In the genomic region with DNA sequence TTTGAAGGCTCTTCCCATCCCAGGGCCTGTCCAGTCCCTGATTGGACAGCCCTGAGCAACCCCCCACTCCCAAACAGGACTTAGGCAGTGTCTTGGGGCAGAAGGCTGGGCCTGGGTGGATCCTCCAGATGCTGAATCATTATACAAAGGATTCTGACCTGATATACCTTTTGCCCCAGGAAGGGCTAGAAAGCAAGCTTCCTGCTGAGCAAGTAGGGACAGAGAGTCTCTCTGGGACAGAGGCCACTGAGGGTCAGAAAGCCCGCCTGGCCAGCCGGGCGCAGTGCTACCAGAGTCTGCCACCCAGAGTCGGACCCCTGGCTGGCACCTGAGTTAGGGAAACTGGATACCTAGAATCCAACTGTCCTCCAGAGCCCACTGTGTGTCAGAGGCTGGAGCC, we compare ENCODE assay signal across 29 cellular contexts. TPM values are rescaled to one million over a fixed set of nuclear protein-coding genes. Genes with fewer than 3 reads are reported as not detected.
"Had no signal": no experiment of that assay in that cellular context is flagged by ENCODE, and none has a peak within 500 bp of the region (broad histone marks: within the 10 kb centered on the region; RNA-seq: fewer than 3 reads in every experiment).

No MANE protein-coding gene starts in this region.

- H3K27me3 ChIP-seq: hepatocyte, ovary had no signal

- H3K4me3 ChIP-seq: gastrocnemius medialis, hepatocyte, ovary, prostate gland, sigmoid colon, stomach, tibial artery had no signal

- ATAC-seq: activated T-cell treated with anti-CD3 and anti-CD28 coated beads, Interleukin-2, amount 50 U/mL, for 72 hours; gastrocnemius medialis; left cardiac atrium; left ventricle myocardium superior; stimulated activated naive B cell treated with anti-CD40 and anti-IgM and Interleukin-4, amounts not matched to agents 10 μg/mL and 1 μg/mL and 100 μg/mL, for 72 hours had no signal

- H3K27ac ChIP-seq: gastrocnemius medialis, hepatocyte, neutrophil, ovary, prostate gland, sigmoid colon, stomach, tibial artery, VCaP had no signal

- H3K36me3 ChIP-seq: gastrocnemius medialis, neutrophil, ovary, prostate gland, sigmoid colon, stomach, tibial artery had no signal

- H3K9me3 ChIP-seq: gastrocnemius medialis, neutrophil, ovary, prostate gland, sigmoid colon, stomach, tibial artery had no signal

- DNase-seq: activated CD4-positive, alpha-beta T cell treated with anti-CD3 and anti-CD28 coated beads for 4 hours; activated CD4-positive, alpha-beta T cell treated with anti-CD3 and anti-CD28 coated beads, Interleukin-2, amount 50 U/mL, for 4 hours; activated effector memory CD4-positive, alpha-beta T cell treated with Interleukin-2 at 50 U/mL for 16 hours; activated naive CD4-positive, alpha-beta T cell treated with Interleukin-2 at 50 U/mL for 16 hours; activated T-cell treated with anti-CD3 and anti-CD28 coated beads for 4 hours; activated T-cell treated with anti-CD3 and anti-CD28 coated beads, Interleukin-2, amount 50 U/mL, for 72 hours; anterior cingulate cortex; effector CD4-positive, alpha-beta T cell; gastrocnemius medialis; left cardiac atrium; left ventricle myocardium superior; mammary epithelial cell; ovary; retina; sigmoid colon; small intestine; stimulated activated CD4-positive, alpha-beta T cell treated with anti-CD3 and anti-CD28 coated beads, Interleukin-1b, Interleukin-23, amount 100 ng/mL, for 48 hours; stimulated activated CD4-positive, alpha-beta T cell treated with anti-CD3 and anti-CD28 coated beads, Interleukin-4, amount 100 ng/mL, for 4 hours; stimulated activated naive B cell treated with anti-CD40 and anti-IgM and Interleukin-4, amounts not matched to agents 10 μg/mL and 1 μg/mL and 100 μg/mL, for 72 hours; stomach; T-helper 9 cell; tibial artery had no signal

- H3K4me1 ChIP-seq: gastrocnemius medialis, prostate gland had no signal

RNA-seq across cellular contexts. Expression of a gene that starts 2.2 kb away (rescaled TPM):
- total RNA-seq: activated T-cell treated with anti-CD3 and anti-CD28 coated beads, Interleukin-2, amount 50 U/mL, for 72 hours; epithelial cell of proximal tubule; gastrocnemius medialis; left cardiac atrium; left ventricle myocardium superior; mammary epithelial cell; sigmoid colon; stomach had no signal
- polyA plus RNA-seq: mammary epithelial cell, sigmoid colon had no signal

RNA-seq across cellular contexts. Expression of a gene that starts 28.5 kb away (rescaled TPM):
- total RNA-seq: bronchial epithelial cell, gastrocnemius medialis, hepatocyte, left ventricle myocardium superior, mammary epithelial cell, mucosa of gallbladder, ovary, stomach had no signal
